Comparison of ENCODE assay signal across 1 cellular context in the genomic region with DNA sequence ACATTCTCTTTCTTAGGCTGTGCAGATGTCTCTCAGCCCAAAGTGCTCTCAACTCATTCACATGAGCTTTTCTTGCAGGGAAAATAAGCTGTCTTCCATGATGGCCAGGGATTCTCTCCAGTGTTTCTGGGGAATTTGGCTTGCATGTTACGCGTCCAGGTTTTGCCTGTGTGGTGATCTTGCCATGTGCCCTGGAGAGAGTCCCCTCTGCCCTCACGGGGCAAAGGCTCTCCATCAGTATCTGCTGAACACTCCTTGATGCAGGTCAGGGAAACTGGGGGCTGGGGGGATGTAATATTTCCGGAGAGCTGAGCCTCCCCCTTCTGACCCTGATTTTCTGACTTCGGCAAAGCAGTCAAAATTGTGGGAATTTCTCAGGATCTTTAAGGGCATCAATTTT.
TF ChIP-seq lines count a peak whose summit lies in the region.

No MANE protein-coding gene starts in this region.

TF ChIP-seq in IMR-90, 13 proteins besides CTCF, POLR2A, EP300 and RAD21 (continued from another document):
- TF ChIP-seq SMC3 (IDR thresholded peaks at IDR 0.05; ENCODE audit: low read depth, low read length), result no peak
- TF ChIP-seq MAZ (IDR thresholded peaks at IDR 0.05; ENCODE audit: borderline replicate concordance, low read depth, low read length), result no peak
- TF ChIP-seq FOS (IDR thresholded peaks at IDR 0.05; ENCODE audit: low read depth, low read length), result no peak
